In genomic region chr9:134169166-134169565, GRCh38 we compare ENCODE assay signal across 1 cellular context.
TF ChIP-seq lines count a peak whose summit lies in the region.

No MANE protein-coding gene starts in this region.

TF ChIP-seq in liver, 16 proteins besides CTCF, POLR2A, EP300 and RAD21 (continued from another document):
- TF ChIP-seq ZBTB33 (IDR thresholded peaks at IDR 0.05): peak; percentile 60
- TF ChIP-seq JUND (IDR thresholded peaks at IDR 0.05): peak in 1 of 2 donors; percentile 21
- no peak for TF ChIP-seq NR2F2 (IDR thresholded peaks at IDR 0.05)
- TF ChIP-seq YY1 (IDR thresholded peaks at IDR 0.05): no peak
- TF ChIP-seq MAX (IDR thresholded peaks at IDR 0.05): peak; percentile 55
- TF ChIP-seq FOXA2 (IDR thresholded peaks at IDR 0.05): no peak
- no peak for TF ChIP-seq ATF3 (IDR thresholded peaks at IDR 0.05)
- peak; percentile 12 to 45 for TF ChIP-seq HNF4A (conservative IDR thresholded peaks at IDR 0.05)
- TF ChIP-seq SP1 (IDR thresholded peaks at IDR 0.05): peak; percentile 32
- TF ChIP-seq HNF4G (IDR thresholded peaks at IDR 0.05): no peak
- no peak for TF ChIP-seq EGR1 (IDR thresholded peaks at IDR 0.05; ENCODE audit: low read depth in 2 of 2)
- peak in 1 of 2 donors; percentile 56 for TF ChIP-seq GABPA (IDR thresholded peaks at IDR 0.05 in 1 of 2, conservative IDR thresholded peaks at IDR 0.05 in 1 of 2)
- peak; percentile 7 to 66 for TF ChIP-seq RXRA (IDR thresholded peaks at IDR 0.05)
